In the genomic region with DNA sequence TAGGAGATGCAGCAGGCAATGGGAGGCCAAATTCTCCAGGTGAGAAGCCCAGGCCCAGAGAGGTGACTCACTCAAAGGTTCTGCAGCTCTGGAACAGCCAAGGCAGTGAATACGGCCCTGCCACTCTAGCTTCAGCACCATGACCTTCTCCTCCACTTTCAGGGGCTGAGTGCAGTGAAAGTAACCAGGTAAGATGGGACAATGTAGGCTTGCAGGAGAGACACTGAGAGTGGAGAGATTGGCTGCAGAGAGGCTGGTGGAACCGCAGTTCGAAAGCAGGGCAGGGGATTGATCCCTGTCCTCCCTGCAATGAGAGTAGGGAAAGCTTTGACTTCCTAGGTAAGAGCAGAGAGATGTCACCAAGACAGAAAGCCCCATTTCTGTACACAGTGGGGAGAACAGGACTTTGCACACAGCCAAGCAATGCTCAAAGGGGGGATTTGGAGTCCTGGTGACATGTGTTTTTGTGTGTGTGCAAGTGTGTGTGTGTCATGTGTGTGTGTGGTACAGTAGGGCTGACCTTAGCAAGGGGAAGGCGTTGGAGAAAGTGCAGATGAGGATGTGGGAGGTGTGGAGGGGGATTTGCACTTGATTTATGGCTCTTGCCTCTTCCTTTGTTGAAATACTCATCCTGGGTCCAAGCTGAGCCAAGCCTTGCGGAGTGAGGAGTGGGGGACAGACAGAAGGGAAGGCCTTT, we compare ENCODE assay signal across 33 cellular contexts. TPM values are rescaled to one million over a fixed set of nuclear protein-coding genes. Genes with fewer than 3 reads are reported as not detected.
"Had no signal": no experiment of that assay in that cellular context is flagged by ENCODE, and none has a peak within 500 bp of the region (broad histone marks: within the 10 kb centered on the region; RNA-seq: fewer than 3 reads in every experiment).

No MANE protein-coding gene starts in this region.

- FAIRE-seq: endometrium had no signal

- H3K27me3 Mint-ChIP-seq: stimulated activated naive CD8-positive, alpha-beta T cell treated with anti-CD3 and anti-CD28 coated beads, Interleukin-15, Interleukin-2, amounts not matched to agents 100 ng/mL and 50 ng/mL, for 24 hours had no signal

- ATAC-seq: heart right ventricle; left colon; left ventricle myocardium superior; lower lobe of right lung; naive thymus-derived CD8-positive, alpha-beta T cell; psoas muscle; right cardiac atrium; stimulated activated naive B cell treated with anti-CD40 and anti-IgM and Interleukin-4, amounts not matched to agents 10 μg/mL and 1 μg/mL and 100 μg/mL, for 72 hours; upper lobe of right lung had no signal

- H3K4me1 Mint-ChIP-seq: nephron progenitor cell; stimulated activated naive B cell treated with anti-CD40 and anti-IgM and Interleukin-4, amounts not matched to agents 10 μg/mL and 1 μg/mL and 100 μg/mL, for 72 hours had no signal

- H3K36me3 ChIP-seq: esophagus squamous epithelium, heart right ventricle, lower lobe of right lung, ovary, spleen, thoracic aorta, tibial nerve, upper lobe of right lung, uterus had no signal

- DNase-seq: dermis blood vessel endothelial cell; effector memory CD4-positive, alpha-beta T cell; erythroblast; esophagus squamous epithelium; foreskin melanocyte; glutamatergic neuron; heart right ventricle; hippocampal formation; immature natural killer cell; islet precursor cell; kidney glomerular epithelial cell; left colon; left ventricle myocardium superior; lower lobe of right lung; naive thymus-derived CD8-positive, alpha-beta T cell; nephron progenitor cell; occipital lobe; ovary; posterior cingulate gyrus; psoas muscle; right cardiac atrium; spleen; stimulated activated CD4-positive, alpha-beta T cell treated with anti-CD3 and anti-CD28 coated beads, Interleukin-4, amount 100 ng/mL, for 4 hours; stimulated activated naive B cell treated with anti-CD40 and anti-IgM and Interleukin-4, amounts not matched to agents 10 μg/mL and 1 μg/mL and 100 μg/mL, for 72 hours; upper lobe of right lung; uterus had no signal

- H3K36me3 Mint-ChIP-seq: immature natural killer cell; naive thymus-derived CD8-positive, alpha-beta T cell; stimulated activated naive B cell treated with anti-CD40 and anti-IgM and Interleukin-4, amounts not matched to agents 10 μg/mL and 1 μg/mL and 100 μg/mL, for 72 hours had no signal

- H3K4me1 ChIP-seq: esophagus squamous epithelium, heart right ventricle, lower lobe of right lung, psoas muscle, tibial nerve, upper lobe of right lung, uterus had no signal

- H3K4me3 ChIP-seq: coronary artery, esophagus squamous epithelium, heart right ventricle, lower lobe of right lung, ovary, psoas muscle, skin epidermis, spleen, thoracic aorta, tibial nerve, upper lobe of right lung, uterus had no signal

- H3K27ac ChIP-seq: coronary artery, esophagus squamous epithelium, heart right ventricle, lower lobe of right lung, ovary, psoas muscle, skin epidermis, spleen, thoracic aorta, tibial nerve, upper lobe of right lung, uterus had no signal

- H3K9me3 Mint-ChIP-seq: naive thymus-derived CD8-positive, alpha-beta T cell; stimulated activated naive B cell treated with anti-CD40 and anti-IgM and Interleukin-4, amounts not matched to agents 10 μg/mL and 1 μg/mL and 100 μg/mL, for 72 hours; stimulated activated naive CD8-positive, alpha-beta T cell treated with anti-CD3 and anti-CD28 coated beads, Interleukin-15, Interleukin-2, amounts not matched to agents 100 ng/mL and 50 ng/mL, for 24 hours had no signal

- H3K4me3 Mint-ChIP-seq: immature natural killer cell; naive thymus-derived CD8-positive, alpha-beta T cell; nephron progenitor cell; stimulated activated naive B cell treated with anti-CD40 and anti-IgM and Interleukin-4, amounts not matched to agents 10 μg/mL and 1 μg/mL and 100 μg/mL, for 72 hours; stimulated activated naive CD8-positive, alpha-beta T cell treated with anti-CD3 and anti-CD28 coated beads, Interleukin-15, Interleukin-2, amounts not matched to agents 100 ng/mL and 50 ng/mL, for 24 hours had no signal

- H3K9me3 ChIP-seq: esophagus squamous epithelium, heart right ventricle, lower lobe of right lung, ovary, psoas muscle, spleen, thoracic aorta, tibial nerve, upper lobe of right lung, uterus had no signal

- H3K27me3 ChIP-seq: esophagus squamous epithelium, ovary, spleen, tibial nerve, upper lobe of right lung, uterus had no signal

- H3K27ac Mint-ChIP-seq: nephron progenitor cell; stimulated activated naive B cell treated with anti-CD40 and anti-IgM and Interleukin-4, amounts not matched to agents 10 μg/mL and 1 μg/mL and 100 μg/mL, for 72 hours; stimulated activated naive CD8-positive, alpha-beta T cell treated with anti-CD3 and anti-CD28 coated beads, Interleukin-15, Interleukin-2, amounts not matched to agents 100 ng/mL and 50 ng/mL, for 24 hours had no signal

RNA-seq across cellular contexts. Expression of gene DHRS2, which starts 12.7 kb away (rescaled TPM):
- total RNA-seq: heart right ventricle; left ventricle myocardium superior; mesenteric fat pad; naive thymus-derived CD8-positive, alpha-beta T cell; right cardiac atrium; thoracic aorta had no signal
- polyA plus RNA-seq: naive thymus-derived CD8-positive, alpha-beta T cell; right cardiac atrium had no signal
